18 cellular contexts compared by ENCODE assay signal in genomic region chr1:111488669-111489068, GRCh38. TPM values are rescaled to one million over a fixed set of nuclear protein-coding genes. Genes with fewer than 3 reads are reported as not detected.
"Had no signal": no experiment of that assay in that cellular context is flagged by ENCODE, and none has a peak within 500 bp of the region (broad histone marks: within the 10 kb centered on the region; RNA-seq: fewer than 3 reads in every experiment).

No MANE protein-coding gene starts in this region.

- ATAC-seq: effector memory CD8-positive, alpha-beta T cell had no signal

- H3K4me3 ChIP-seq: hepatocyte, left ventricle myocardium inferior, prostate gland, SK-N-MC, smooth muscle cell had no signal

- DNase-seq: activated CD4-positive, alpha-beta T cell treated with anti-CD3 and anti-CD28 coated beads, Interleukin-2, amount 10 ng/mL, durations not matched to agents 7 days and 5 days; activated CD4-positive, CD25-positive, alpha-beta regulatory T cell; activated naive CD8-positive, alpha-beta T cell treated with anti-CD3 and anti-CD28 coated beads for 36 hours; brain microvascular endothelial cell; effector memory CD8-positive, alpha-beta T cell; left ventricle myocardium inferior; mesendoderm; right cardiac atrium; trophoblast cell had no signal

- H3K27ac ChIP-seq: brain microvascular endothelial cell, epithelial cell of prostate, prostate gland, SK-N-MC had no signal

- H3K79me2 ChIP-seq: hepatocyte had no signal

- H3K4me2 ChIP-seq: hepatocyte, smooth muscle cell had no signal

- H3K4me1 ChIP-seq: prostate gland had no signal

- H3K27me3 ChIP-seq: brain microvascular endothelial cell, hepatocyte had no signal

- H3K9me3 ChIP-seq: left ventricle myocardium inferior, prostate gland had no signal

- H2AFZ ChIP-seq: hepatocyte had no signal

- H3K36me3 ChIP-seq: brain microvascular endothelial cell, left ventricle myocardium inferior, prostate gland had no signal

RNA-seq across cellular contexts. Expression of gene ADORA3, which starts 14.8 kb away (rescaled TPM):
- total RNA-seq: activated CD8-positive, alpha-beta memory T cell treated with anti-CD3 and anti-CD28 coated beads for 36 hours; activated naive CD8-positive, alpha-beta T cell treated with anti-CD3 and anti-CD28 coated beads for 36 hours; osteoblast; smooth muscle cell had no signal
- polyA plus RNA-seq: keratinocyte, smooth muscle cell had no signal

RNA-seq across cellular contexts. Expression of gene TMIGD3, which starts 14.8 kb away (rescaled TPM):
- total RNA-seq: activated CD4-positive, alpha-beta T cell treated with anti-CD3 and anti-CD28 coated beads, Interleukin-2, amount 10 ng/mL, durations not matched to agents 7 days and 5 days; activated naive CD8-positive, alpha-beta T cell treated with anti-CD3 and anti-CD28 coated beads for 36 hours; activated T-helper 1 cell treated with anti-CD3 and anti-CD28 coated beads, Interleukin-12 subunit alpha, Interleukin-12 subunit beta, Interleukin-2, Interleukin-4 antibody, amounts not matched to agents 30 ng/mL and 10 ng/mL and 1 ng/mL, durations not matched to agents 14 hours and 24 hours and 36 hours; osteoblast; smooth muscle cell had no signal
- polyA plus RNA-seq: keratinocyte, smooth muscle cell had no signal

RNA-seq across cellular contexts. Expression of gene C1orf162, which starts 14.9 kb away (rescaled TPM):
- total RNA-seq: smooth muscle cell had no signal
